In the genomic region with DNA sequence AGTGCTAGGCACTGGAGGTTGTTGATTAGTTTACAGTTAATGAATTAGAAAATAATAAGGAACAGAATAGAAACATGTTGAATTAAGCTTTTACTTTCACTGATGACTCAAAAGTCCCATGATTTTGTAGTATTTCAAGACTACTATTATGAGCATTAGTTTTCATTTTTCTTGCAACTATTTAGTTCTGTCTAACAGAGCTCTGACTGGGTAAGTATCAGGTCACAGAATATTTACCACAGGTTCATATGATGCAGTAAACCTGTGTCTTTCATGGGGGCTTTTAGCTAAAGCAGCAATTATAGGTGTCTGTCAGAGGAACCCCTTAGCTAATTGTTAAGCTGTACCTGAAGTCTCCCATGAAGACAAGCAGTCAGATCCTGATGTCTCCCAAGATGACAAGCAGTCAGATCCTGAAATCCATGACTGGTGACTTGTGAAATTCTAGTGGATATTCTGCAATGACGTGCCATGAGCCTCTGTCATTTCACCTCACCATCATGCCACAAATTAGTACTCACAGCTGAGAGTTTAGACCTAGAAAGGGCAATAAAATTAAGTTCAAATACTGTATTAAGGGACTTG, we compare ENCODE assay signal across 12 cellular contexts. TPM values are rescaled to one million over a fixed set of nuclear protein-coding genes. Genes with fewer than 3 reads are reported as not detected.
"Had no signal": no experiment of that assay in that cellular context is flagged by ENCODE, and none has a peak within 500 bp of the region (broad histone marks: within the 10 kb centered on the region; RNA-seq: fewer than 3 reads in every experiment).

No MANE protein-coding gene starts in this region.

- H2AFZ ChIP-seq: GM23338 had no signal

- H3K36me3 ChIP-seq: HAP-1 had no signal

- FAIRE-seq: K562 had no signal

- H3K4me2 ChIP-seq: GM23338 had no signal

- DNase-seq: H7, HFFc6, IMR-90, Kasumi-1, KG1 had no signal

- H3K9me3 ChIP-seq: HAP-1 had no signal

- ATAC-seq: GM23338, HCT116, K562 had no signal

- H3K27ac ChIP-seq: HL-60 had no signal

- H3K4me3 ChIP-seq: GM23338, HAP-1, K562 had no signal

- H3K4me1 ChIP-seq: HAP-1 had no signal

RNA-seq across cellular contexts. Expression of a gene that starts 8.2 kb away (rescaled TPM):
- total RNA-seq: GM23338, H4, H7, HFFc6, HT1080, IMR-90, K562 had no signal
- polyA plus RNA-seq: GM23338, IMR-90, K562 had no signal

RNA-seq across cellular contexts. Expression of a gene that starts 43.1 kb away (rescaled TPM):
- total RNA-seq: GM23338, H4, H7, HFFc6, IMR-90, K562 had no signal
- polyA plus RNA-seq: GM23338, IMR-90, K562 had no signal
